In the genomic region with DNA sequence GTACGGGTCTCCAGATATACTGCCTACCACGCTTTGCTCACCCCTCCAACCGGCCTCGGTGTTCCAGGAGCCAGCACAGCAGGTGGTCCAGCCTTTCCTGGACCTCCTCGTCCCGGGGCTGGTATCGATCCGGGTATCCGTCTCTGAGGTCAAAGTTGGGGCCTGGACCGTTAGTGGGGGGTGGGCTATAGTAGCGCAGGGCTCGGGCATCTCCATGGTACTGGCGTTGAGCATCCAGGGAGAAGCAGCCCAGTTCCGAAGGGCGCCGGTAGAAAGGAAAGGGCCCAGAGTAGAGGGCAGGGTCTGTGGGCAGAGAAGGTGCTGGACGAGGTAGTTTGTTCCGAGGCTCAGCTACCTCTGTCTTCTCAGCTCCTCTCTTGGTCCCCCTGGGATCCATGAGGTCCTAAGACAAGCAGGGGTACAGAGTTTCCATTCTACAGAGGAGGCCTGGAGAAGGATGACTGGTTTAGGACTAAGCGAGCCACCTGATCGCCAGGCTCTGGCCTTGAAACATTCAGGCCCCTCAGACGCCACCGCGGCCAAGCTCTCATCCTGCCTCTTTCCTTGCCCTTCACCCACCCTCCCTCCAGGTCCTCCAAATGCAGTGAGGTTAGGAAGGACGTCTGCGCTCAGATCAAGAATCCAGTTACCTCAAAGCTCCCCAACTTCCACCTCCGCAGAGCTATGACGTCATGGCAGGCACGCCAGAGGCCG, we compare ENCODE assay signal across 8 cellular contexts. TPM values are rescaled to one million over a fixed set of nuclear protein-coding genes. Genes with fewer than 3 reads are reported as not detected.
DNase-seq lines count a peak whose midpoint lies in the region; ATAC-seq and TF ChIP-seq lines count a peak whose summit lies in the region.

No MANE protein-coding gene starts in this region.

- no peak for ATAC-seq in CD4-positive, alpha-beta T cell (ENCODE audit: poor library complexity)
- no peak for ATAC-seq in HG03196 (IDR thresholded peaks at IDR 0.05; ENCODE audit: unreplicated experiment)

- H3K36me3 Mint-ChIP-seq in CD4-positive, alpha-beta T cell (ENCODE audit: low read depth), result peaks cover 67% of the 10 kb centered on the region

- peaks cover 34% of the 10 kb centered on the region for H3K4me1 Mint-ChIP-seq in CD4-positive, alpha-beta T cell (ENCODE audit: low read depth)

- H3K27ac ChIP-seq in CD4-positive, alpha-beta T cell (ENCODE audit: low read depth, low read length), result peak overlapping the region; percentile 99
- H3K27ac ChIP-seq in colonic mucosa, result peak overlapping the region; percentile 94

- H3K9me3 Mint-ChIP-seq in CD4-positive, alpha-beta T cell, result no peaks in the 10 kb centered on the region

- H3K9ac ChIP-seq in colonic mucosa (ENCODE audit: low read depth in 2 of 2, low read length in 2 of 2) (peak overlapping the region; percentile 72 to 82), mucosa of stomach (ENCODE audit: low read length) (peak overlapping the region; percentile 94)

- CTCF ChIA-PET in CD4-positive, alpha-beta T cell (lab: Charles Lee), result interaction anchor here (1.0 to 1.5 kb wide), 2 partner anchors 20 to 73 kb away, joined by 4 to 7 read pairs; no protein-coding TSS in a partner anchor

- TF ChIP-seq CTCF in CD4-positive, alpha-beta T cell (IDR thresholded peaks at IDR 0.05), result no peak
- no peak for TF ChIP-seq CTCF in LNCaP clone FGC (IDR thresholded peaks at IDR 0.05; ENCODE audit: control insufficient read depth, extremely low read depth, insufficient read depth)
- TF ChIP-seq CTCF in colonic mucosa (IDR thresholded peaks at IDR 0.05), result no peak

- H3K27ac Mint-ChIP-seq in CD4-positive, alpha-beta T cell, result peak overlapping the region; percentile 100

- H3K27me3 Mint-ChIP-seq in CD4-positive, alpha-beta T cell, result peaks cover 6% of the 10 kb centered on the region

- DNase-seq in CD4-positive, alpha-beta T cell, result peak in 1 of 10 experiments; percentile 12
- DNase-seq in LNCaP clone FGC (ENCODE audit: low read depth) (no peak), colonic mucosa (no peak), ecto neural progenitor cell (ENCODE audit: low spot score) (no peak), NCI-H524 treated with DMSO at 0.1 percent for 48 hours (lab: John Stamatoyannopoulos, UW) (no peak), NCI-H2196 treated with DMSO at 0.1 percent for 48 hours (lab: John Stamatoyannopoulos, UW; ENCODE audit: unreplicated experiment) (no peak)

- H3K4me3 Mint-ChIP-seq in CD4-positive, alpha-beta T cell, result peak overlapping the region; percentile 100

- POLR2A ChIA-PET in CD4-positive, alpha-beta T cell (lab: Charles Lee), result interaction anchor here (0.6 to 6.7 kb wide), 25 partner anchors 9 to 1726 kb away, joined by 3 to 102 read pairs (median 4); partner anchors contain the start of genes ATF6B, DDX39B, EHMT2 and GPANK1

- H3K9me3 ChIP-seq in CD4-positive, alpha-beta T cell (ENCODE audit: control insufficient read depth, low read length), result no peaks in the 10 kb centered on the region
- H3K9me3 ChIP-seq in colonic mucosa (no peaks in the 10 kb centered on the region), mucosa of stomach (ENCODE audit: control insufficient read depth, low read length) (no peaks in the 10 kb centered on the region)

- H3K4me1 ChIP-seq in colonic mucosa, result peaks cover 4% of the 10 kb centered on the region
- H3K4me1 ChIP-seq in mucosa of stomach (ENCODE audit: control insufficient read depth, insufficient read depth, low read length), result peaks cover 20% of the 10 kb centered on the region

- peak overlapping the region; percentile 98 for H3K4me3 ChIP-seq in LNCaP clone FGC (ENCODE audit: low read depth, low read length)
- peak overlapping the region; percentile 95 for H3K4me3 ChIP-seq in colonic mucosa
- H3K4me3 ChIP-seq in mucosa of stomach (ENCODE audit: low read length), result peak overlapping the region; percentile 59

- intact Hi-C loops in CD4-positive, alpha-beta T cell (cut with DNase I, micrococcal nuclease), result loop anchor here in 1 of 2 experiments (1.0 to 10.0 kb wide), 3 partner anchors 12 to 817 kb away; partner anchors contain the start of genes AGPAT1, CCHCR1, RNF5 and SKIC2
- intact Hi-C loops in colonic mucosa (cut with DNase I), result no loop called here

- H3K27me3 ChIP-seq in CD4-positive, alpha-beta T cell (ENCODE audit: control insufficient read depth, insufficient read depth, low read length), result no peaks in the 10 kb centered on the region
- H3K27me3 ChIP-seq in colonic mucosa (no peaks in the 10 kb centered on the region), mucosa of stomach (ENCODE audit: control insufficient read depth, insufficient read depth, low read length) (no peaks in the 10 kb centered on the region)

- H3K36me3 ChIP-seq in colonic mucosa (no peaks in the 10 kb centered on the region), mucosa of stomach (ENCODE audit: control insufficient read depth, insufficient read depth, low read length) (peaks cover 7% of the 10 kb centered on the region)

RNA-seq across cellular contexts. Expression of gene DXO, which starts 0.5 kb away (rescaled TPM):
- total RNA-seq in CD4-positive, alpha-beta T cell, result 10 to 100 TPM; 30.0 to 31.1 TPM
- total RNA-seq in colonic mucosa, result 10 to 100 TPM; 13.0 to 16.1 TPM

RNA-seq across cellular contexts. Expression of gene C4A, which starts 10.4 kb away (rescaled TPM):
- 1 to 10 TPM; 4.2 TPM for total RNA-seq in CD4-positive, alpha-beta T cell
- total RNA-seq in colonic mucosa, result 10 to 100 TPM; 15.9 to 23.4 TPM

RNA-seq across cellular contexts. Expression of gene SKIC2, which starts 12.5 kb away (rescaled TPM):
- total RNA-seq in CD4-positive, alpha-beta T cell, result 100 to 1,000 TPM; 133 to 141 TPM
- total RNA-seq in colonic mucosa, result 10 to 100 TPM; 52.5 to 81.1 TPM

RNA-seq across cellular contexts. Expression of gene NELFE, which starts 12.7 kb away (rescaled TPM):
- 10 to 100 TPM; 53.8 to 58.2 TPM for total RNA-seq in CD4-positive, alpha-beta T cell
- 10 to 100 TPM; 50.3 to 55.6 TPM for total RNA-seq in colonic mucosa

RNA-seq across cellular contexts. Expression of gene CFB, which starts 25.5 kb away (rescaled TPM):
- total RNA-seq in CD4-positive, alpha-beta T cell, result 1 to 10 TPM; 1.5 to 2.2 TPM
- total RNA-seq in colonic mucosa, result 10 to 100 TPM; 20.4 to 60.6 TPM
